Comparison of ENCODE assay signal across 33 cellular contexts in the genomic region with DNA sequence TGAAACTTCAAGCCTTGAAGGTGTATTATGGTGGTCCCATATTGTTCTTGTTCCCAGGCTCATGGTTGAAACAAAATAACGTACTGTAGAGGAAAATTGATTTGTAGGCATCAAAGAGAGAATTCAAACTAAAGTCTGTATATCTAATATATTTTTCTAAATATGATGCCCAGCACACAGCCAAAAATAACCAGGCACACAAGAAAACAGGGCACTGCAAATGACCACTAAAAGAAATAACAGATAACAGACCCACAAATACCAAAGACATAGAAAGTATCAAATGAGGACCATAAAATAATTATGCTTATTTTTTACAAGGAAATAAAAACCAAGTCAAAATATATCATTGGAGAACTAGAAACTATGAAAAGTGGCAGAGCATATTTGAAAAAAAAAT. TPM values are rescaled to one million over a fixed set of nuclear protein-coding genes. Genes with fewer than 3 reads are reported as not detected.
DNase-seq lines count a peak whose midpoint lies in the region; ATAC-seq, FAIRE-seq and TF ChIP-seq lines count a peak whose summit lies in the region.
"Had no signal": no experiment of that assay in that cellular context is flagged by ENCODE, and none has a peak within 500 bp of the region (broad histone marks: within the 10 kb centered on the region; RNA-seq: fewer than 3 reads in every experiment).

No MANE protein-coding gene starts in this region.

- TF ChIP-seq RAD21 in HCT116 (IDR thresholded peaks at IDR 0.05; ENCODE audit: low read depth) (no peak), GM12878 (IDR thresholded peaks at IDR 0.05; ENCODE audit: insufficient read depth, low read depth, low read length) (no peak)

- TF ChIP-seq CTCF in HCT116 (IDR thresholded peaks at IDR 0.05 in 2 of 3, conservative IDR thresholded peaks at IDR 0.05 in 1 of 3; ENCODE audit: borderline replicate concordance in 1 of 3, insufficient read depth in 1 of 3, low read depth in 2 of 3, low read length in 2 of 3) (no peak), HEK293 (tag by site-specific recombination; IDR thresholded peaks at IDR 0.05) (no peak), GM12878 (IDR thresholded peaks at IDR 0.05 in 2 of 3, conservative IDR thresholded peaks at IDR 0.05 in 1 of 3; ENCODE audit: control insufficient read depth in 2 of 3, extremely low read depth in 1 of 3, insufficient read depth in 1 of 3, low read depth in 3 of 3, low read length in 3 of 3) (no peak)

- SMC1A ChIA-PET in GM12878 (lab: Charles Lee; ENCODE audit: uncharacterized antibody, unreplicated experiment), result interaction anchor here (0.7 to 4.5 kb wide), 8 partner anchors 14 to 527 kb away, joined by 3 to 16 read pairs (median 5); no protein-coding TSS in a partner anchor

- BruUV-seq in HCT116 (replicated peaks; lab: Mats Ljungman, UMichigan) (no TSS peak), GM12878 (replicated peaks; lab: Mats Ljungman, UMichigan) (no TSS peak)

- H3K4me1 ChIP-seq in HCT116 (ENCODE audit: control insufficient read depth in 1 of 2, insufficient read depth in 2 of 2, low read length in 2 of 2) (peaks cover 0 to 14% of the 10 kb centered on the region in 2 experiments; a peak in 1 of 4 replicates), HEK293 (ENCODE audit: control insufficient read depth, insufficient read depth, low read length) (no peaks in the 10 kb centered on the region), GM12878 (ENCODE audit: control insufficient read depth, insufficient read depth, low read length) (no peaks in the 10 kb centered on the region)
- H3K4me1 ChIP-seq: A549; BE2C; BLaER1; BLaER1 treated with 17β-estradiol and CSF1 and Interleukin-3, amounts not matched to agents 10 nM and 100 nM had no signal

- intact Hi-C loops in HCT116 (cut with micrococcal nuclease) (no loop called here), GM12878 (cut with micrococcal nuclease; ENCODE audit: unreplicated experiment) (loop anchor here (10.0 kb wide), 1 partner anchor 399 kb away; no protein-coding TSS in a partner anchor)

- RAD21 ChIA-PET in HCT116 (lab: Charles Lee; ENCODE audit: low non-redundant PET in 1 of 2, low total read pairs in 2 of 2, uncharacterized antibody in 2 of 2, unreplicated experiment in 2 of 2), result no interaction called here
- RAD21 ChIA-PET in GM12878 (lab: Charles Lee; ENCODE audit: unreplicated experiment), result interaction anchor here (1.6 kb wide), 1 partner anchor 97 kb away, joined by 5 read pairs; no protein-coding TSS in a partner anchor

- DNase-seq in HCT116 (ENCODE audit: low read depth, low spot score) (no peak), GM12878 (ENCODE audit: low read depth, low spot score) (no peak), RKO (ENCODE audit: low spot score) (no peak)
- no peak for DNase-seq in stimulated activated CD4-positive, alpha-beta T cell treated with anti-CD3 and anti-CD28 coated beads, Interleukin-1b, Interleukin-23, amount 100 ng/mL, for 48 hours
- DNase-seq: 8988T; ACHN; AML-193; BE2C; C1 segment of cervical spinal cord; Caco-2; Calu3; CD4-positive, alpha-beta memory T cell; CD4-positive, alpha-beta T cell; CD4-positive, CD25-positive, alpha-beta regulatory T cell; CD8-positive, alpha-beta memory T cell; CD8-positive, alpha-beta T cell; COR-L47; DMS 273 treated with DMSO at 0.1 percent for 48 hours; DMS153; DMS53; DMS79; DMS79 treated with DMSO at 0.1 percent for 48 hours; DND-41; EL had no signal

- TF ChIP-seq POLR2A in HCT116 (IDR thresholded peaks at IDR 0.05; ENCODE audit: borderline replicate concordance, extremely low read depth, insufficient read depth, insufficient read length) (no peak), GM12878 (IDR thresholded peaks at IDR 0.05; ENCODE audit: low read depth, low read length) (no peak)

- no peaks in the 10 kb centered on the region for H3K27me3 ChIP-seq in HCT116 (ENCODE audit: insufficient read depth, low read length)
- no peaks in the 10 kb centered on the region for H3K27me3 ChIP-seq in GM12878 (replicated peaks in 1 of 2; ENCODE audit: control insufficient read depth in 2 of 2, insufficient read depth in 2 of 2, low read length in 1 of 2)
- H3K27me3 ChIP-seq: BE2C; BLaER1; BLaER1 treated with 17β-estradiol and CSF1 and Interleukin-3, amounts not matched to agents 10 nM and 100 nM had no signal

- no peak overlapping the region for H3K9ac ChIP-seq in HCT116 (ENCODE audit: low read length)
- H3K9ac ChIP-seq in GM12878 (ENCODE audit: control insufficient read depth, insufficient read depth, low read length), result no peak overlapping the region
- H3K9ac ChIP-seq: BLaER1; BLaER1 treated with 17β-estradiol and CSF1 and Interleukin-3, amounts not matched to agents 10 nM and 100 nM had no signal

- H4K20me1 ChIP-seq in HCT116 (ENCODE audit: insufficient read depth) (no peaks in the 10 kb centered on the region), GM12878 (ENCODE audit: control insufficient read depth, insufficient read depth) (no peaks in the 10 kb centered on the region)
- H4K20me1 ChIP-seq: BLaER1; BLaER1 treated with 17β-estradiol and CSF1 and Interleukin-3, amounts not matched to agents 10 nM and 100 nM had no signal

- H3K4me3 ChIP-seq in HCT116 (replicated peaks in 1 of 2; ENCODE audit: low read depth in 1 of 2, low read length in 2 of 2), result no peak overlapping the region
- no peak overlapping the region for H3K4me3 ChIP-seq in HEK293 (ENCODE audit: low read depth, low read length)
- no peak overlapping the region for H3K4me3 ChIP-seq in GM12878
- H3K4me3 ChIP-seq: A549; BLaER1; BLaER1 treated with 17β-estradiol and CSF1 and Interleukin-3, amounts not matched to agents 10 nM and 100 nM had no signal

- no peaks in the 10 kb centered on the region for H3K9me2 ChIP-seq in HCT116 (ENCODE audit: insufficient read depth)

- TF ChIP-seq EP300 in GM12878 (IDR thresholded peaks at IDR 0.05; ENCODE audit: borderline replicate concordance in 1 of 2, control insufficient read depth in 1 of 2, low read depth in 2 of 2, low read length in 2 of 2), result no peak

- H2AFZ ChIP-seq in HCT116 (ENCODE audit: low read depth, low read length, poor library complexity, severe bottlenecking), result peak overlapping the region; percentile 45
- H2AFZ ChIP-seq in GM12878 (ENCODE audit: control insufficient read depth, low read depth, low read length), result no peak overlapping the region

- 5% methylated on average over 1 of the region's 1 CpG for WGBS in GM12878 (ENCODE audit: insufficient coverage, insufficient replicate concordance, low lambda C conversion rate, missing lambda C conversion rate)

- H3K79me2 ChIP-seq in HCT116 (ENCODE audit: insufficient read depth, low read length), result no peaks in the 10 kb centered on the region
- H3K79me2 ChIP-seq in GM12878 (ENCODE audit: control insufficient read depth, insufficient read depth, low read length), result no peaks in the 10 kb centered on the region

- FAIRE-seq in GM12878 (lab: Jason Lieb, UNC), result no peak
- FAIRE-seq: A204.1, A549, D721Med had no signal

- ATAC-seq in HCT116 (no peak), GM12878 (no peak), GM18867 (IDR thresholded peaks at IDR 0.05; ENCODE audit: unreplicated experiment) (no peak)
- ATAC-seq: A549; CD8-positive, alpha-beta T cell had no signal

- no peak overlapping the region for H3K4me2 ChIP-seq in HCT116 (ENCODE audit: low read length)
- H3K4me2 ChIP-seq in GM12878 (ENCODE audit: control insufficient read depth, insufficient read depth), result no peak overlapping the region
- H3K4me2 ChIP-seq: A549; BLaER1; BLaER1 treated with 17β-estradiol and CSF1 and Interleukin-3, amounts not matched to agents 10 nM and 100 nM had no signal

- H3K9me3 ChIP-seq in HCT116 (ENCODE audit: control insufficient read depth in 1 of 2, insufficient read depth in 1 of 2, low read depth in 1 of 2, low read length in 2 of 2), result no peaks in the 10 kb centered on the region
- H3K9me3 ChIP-seq in HEK293 (ENCODE audit: control insufficient read depth, insufficient read depth, low read depth, low read length), result no peaks in the 10 kb centered on the region
- peaks cover 3% of the 10 kb centered on the region; the same call in 2 of the 3 replicates for H3K9me3 ChIP-seq in GM12878 (replicated peaks; ENCODE audit: control insufficient read depth, insufficient read depth, low read length)
- H3K9me3 ChIP-seq: A549, BE2C, Caco-2 had no signal

- POLR2A ChIA-PET in HCT116 (lab: Charles Lee) (interaction anchor here (0.7 kb wide), 1 partner anchor 10 kb away, joined by 3 read pairs; no protein-coding TSS in a partner anchor), HEK293 (lab: Yijun Ruan, JAX) (no interaction called here), GM12878 (lab: Charles Lee) (no interaction called here)

- in situ Hi-C loops in GM12878 (cut with MboI), result no loop called here

- CTCF ChIA-PET in HCT116 (lab: Charles Lee) (interaction anchor here (0.9 to 2.5 kb wide), 3 partner anchors 481 to 783 kb away, joined by 3 to 9 read pairs (median 3); no protein-coding TSS in a partner anchor), HEK293 (lab: Yijun Ruan, JAX) (interaction anchor here (0.7 to 1.1 kb wide), 2 partner anchors 20 to 105 kb away, joined by 3 read pairs; no protein-coding TSS in a partner anchor), GM12878 (lab: Yijun Ruan, JAX) (interaction anchor here (1.0 to 4.8 kb wide), 10 partner anchors 12 to 527 kb away, joined by 3 to 38 read pairs (median 4); no protein-coding TSS in a partner anchor)

- H3K27ac ChIP-seq in HCT116 (ENCODE audit: low read depth, low read length) (no peak overlapping the region), HEK293 (ENCODE audit: extremely low read depth, low read depth, low read length) (no peak overlapping the region), GM12878 (ENCODE audit: control insufficient read depth, insufficient read depth) (no peak overlapping the region)
- H3K27ac ChIP-seq: 22Rv1; A549; BLaER1; BLaER1 treated with 17β-estradiol and CSF1 and Interleukin-3, amounts not matched to agents 10 nM and 100 nM; C4-2B had no signal

- H3K36me3 ChIP-seq in HCT116 (ENCODE audit: control insufficient read depth in 1 of 2, insufficient read depth in 2 of 2, low read length in 2 of 2) (no peaks in the 10 kb centered on the region), HEK293 (ENCODE audit: control insufficient read depth in 2 of 2, insufficient read depth in 1 of 2, low read length in 2 of 2) (no peaks in the 10 kb centered on the region), GM12878 (ENCODE audit: control insufficient read depth in 2 of 2, insufficient read depth in 2 of 2, low read length in 1 of 2) (no peaks in the 10 kb centered on the region)
- H3K36me3 ChIP-seq: BE2C; BLaER1; BLaER1 treated with 17β-estradiol and CSF1 and Interleukin-3, amounts not matched to agents 10 nM and 100 nM had no signal

RNA-seq across cellular contexts. Expression of a gene that starts 46.8 kb away (rescaled TPM):
- total RNA-seq in HCT116 (2021; ENCODE audit: unreplicated experiment) (45.6 TPM), GM12878 (2014; rRNA removed) (15.2 and 18.1 TPM in 2 replicates), GM12878 (2014; rRNA removed; fragmentation: Illumina TruSeq; extraction: Trizol) (55.7 and 60.6 TPM in 2 replicates), GM12878 (2021) (26.5 and 29.3 TPM in 2 replicates)
- 12.1 and 20.1 TPM in 2 replicates for polyA plus RNA-seq in HCT116 (2012)
- 7.6 and 8.9 TPM in 2 replicates for total RNA-seq in GM12878 (2013; cell fraction: nucleolus; rRNA removed)
- polyA plus RNA-seq in GM12878 (2011; ENCODE audit: low read depth), result 24.3 TPM
- polyA plus RNA-seq in GM12878 (2011; rRNA removed) (24.7 and 47.0 TPM in 2 replicates), GM12878 (2014; fragmentation: Illumina TruSeq; extraction: Trizol) (80.2 and 102 TPM in 2 replicates), GM12878 (2014; fragmentation: Nextera tagmentation; extraction: Ambion mirVana) (100 to 1,000 TPM in 1 of 2 experiments, 10 to 100 TPM in 1; 96.1 to 107 TPM), GM12878 (2014; rRNA removed) (27.6 and 31.1 TPM in 2 replicates), GM12878 (2016; fragmentation: Nextera tagmentation; extraction: Ambion mirVana) (10 to 100 TPM; 82.5 to 83.4 TPM)
- 4.5 and 4.6 TPM in 2 replicates for polyA plus RNA-seq in GM12878 (2011; cell fraction: cytosol; rRNA removed)
- polyA plus RNA-seq in GM12878 (2011; cell fraction: nucleus; rRNA removed), result 2.8 and 5.9 TPM in 2 replicates
- polyA plus RNA-seq in GM12878 (2012), result 31.6 and 47.3 TPM in 2 replicates
- polyA minus RNA-seq in GM12878 (2011; rRNA and poly(A)+ RNA removed), result 1.8 and 2.4 TPM in 2 replicates
- 1.4 and 1.9 TPM in 2 replicates for polyA minus RNA-seq in GM12878 (2011; cell fraction: cytosol; rRNA and poly(A)+ RNA removed)
- 2.9 and 4.2 TPM in 2 replicates for polyA minus RNA-seq in GM12878 (2011; cell fraction: nucleus; rRNA and poly(A)+ RNA removed)
